Comparison of ENCODE assay signal across 28 cellular contexts in genomic region chr5:92556747-92557146, GRCh38.
"Had no signal": no experiment of that assay in that cellular context is flagged by ENCODE, and none has a peak within 500 bp of the region (broad histone marks: within the 10 kb centered on the region; RNA-seq: fewer than 3 reads in every experiment).

No MANE protein-coding gene starts in this region.

- H3K27me3 Mint-ChIP-seq: effector memory CD8-positive, alpha-beta T cell; naive B cell had no signal

- H3K36me3 ChIP-seq: colonic mucosa, esophagus squamous epithelium, gastrocnemius medialis, heart right ventricle, left lung, lower lobe of right lung had no signal

- H3K4me1 ChIP-seq: colonic mucosa, esophagus squamous epithelium, gastrocnemius medialis, heart right ventricle, left lung, lower lobe of right lung had no signal

- H3K9me3 Mint-ChIP-seq: dendritic cell treated with granulocyte-macrophage colony-stimulating factor and Interleukin-4, amounts not matched to agents 40 ng/mL and 50 ng/mL, for 4 days; endodermal cell had no signal

- H3K9me3 ChIP-seq: colonic mucosa, esophagus squamous epithelium, gastrocnemius medialis, heart right ventricle, left lung, lower lobe of right lung, mucosa of descending colon had no signal

- H3K27me3 ChIP-seq: colonic mucosa, esophagus squamous epithelium, gastrocnemius medialis, heart right ventricle, left lung had no signal

- H3K27ac ChIP-seq: colonic mucosa, epithelial cell of prostate, esophagus squamous epithelium, gastrocnemius medialis, heart right ventricle, left lung, lower lobe of right lung had no signal

- H3K4me3 ChIP-seq: colonic mucosa, esophagus squamous epithelium, gastrocnemius medialis, heart right ventricle, left lung, lower lobe of right lung, mucosa of descending colon had no signal

- DNase-seq: colonic mucosa; cortex of kidney; effector CD8-positive, alpha-beta T cell; effector memory CD8-positive, alpha-beta T cell; endodermal cell; erythroblast; esophagus squamous epithelium; foreskin fibroblast; foreskin melanocyte; gastrocnemius medialis; glutamatergic neuron; head of caudate nucleus; heart right ventricle; hippocampal formation; left cardiac atrium; left lung; left ventricle myocardium superior; lower lobe of right lung; mesenchymal stem cell; mucosa of descending colon; naive B cell had no signal

- H3K36me3 Mint-ChIP-seq: mesothelial cell of epicardium, naive B cell had no signal

- H3K4me1 Mint-ChIP-seq: naive B cell had no signal

- ATAC-seq: effector memory CD8-positive, alpha-beta T cell; esophagus mucosa; gastrocnemius medialis; heart right ventricle; left cardiac atrium; left lung; left ventricle myocardium superior; lower lobe of right lung; mucosa of descending colon had no signal

- FAIRE-seq: endometrium, islet of Langerhans, keratinocyte had no signal

- H3K4me3 Mint-ChIP-seq: dendritic cell treated with granulocyte-macrophage colony-stimulating factor and Interleukin-4, amounts not matched to agents 40 ng/mL and 50 ng/mL, for 4 days; effector memory CD8-positive, alpha-beta T cell; endodermal cell; mesothelial cell of epicardium; naive B cell had no signal

- H3K27ac Mint-ChIP-seq: dendritic cell treated with granulocyte-macrophage colony-stimulating factor and Interleukin-4, amounts not matched to agents 40 ng/mL and 50 ng/mL, for 4 days; effector memory CD8-positive, alpha-beta T cell; endodermal cell; mesothelial cell of epicardium; naive B cell had no signal
